ENCODE assay signal across 1 cellular context in genomic region chr16:83915491-83915890, GRCh38.
TF ChIP-seq lines count a peak whose summit lies in the region.

No MANE protein-coding gene starts in this region.

TF ChIP-seq in IMR-90, 13 proteins besides CTCF, POLR2A, EP300 and RAD21 (continued from another document):
- no peak for TF ChIP-seq CHD1 (IDR thresholded peaks at IDR 0.05; ENCODE audit: low read depth, low read length)
- no peak for TF ChIP-seq ELK1 (IDR thresholded peaks at IDR 0.05; ENCODE audit: borderline replicate concordance, low read depth, low read length)
